Comparison of ENCODE assay signal across 21 cellular contexts in the genomic region with DNA sequence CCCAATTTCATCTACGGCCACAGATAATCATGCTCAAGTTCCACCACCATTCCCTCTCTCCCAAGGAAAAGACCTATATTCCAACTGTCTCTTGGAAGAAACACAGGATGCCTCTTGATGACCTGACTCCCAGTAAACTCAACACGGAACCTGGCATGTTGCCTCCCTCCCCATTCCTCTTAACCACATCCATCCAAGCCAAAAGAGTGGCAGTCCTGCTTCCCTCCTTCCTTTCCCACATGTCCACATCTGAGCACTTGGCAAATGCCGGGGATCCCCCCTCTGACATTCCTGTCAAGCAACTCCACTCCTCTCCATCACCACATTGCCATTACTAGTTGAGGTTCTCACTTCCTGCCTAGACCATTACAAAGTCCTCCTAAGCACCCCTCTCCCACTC. TPM values are rescaled to one million over a fixed set of nuclear protein-coding genes. Genes with fewer than 3 reads are reported as not detected.
DNase-seq lines count a peak whose midpoint lies in the region; ATAC-seq and TF ChIP-seq lines count a peak whose summit lies in the region.
"Had no signal": no experiment of that assay in that cellular context is flagged by ENCODE, and none has a peak within 500 bp of the region (broad histone marks: within the 10 kb centered on the region; RNA-seq: fewer than 3 reads in every experiment).

No MANE protein-coding gene starts in this region.

- BruUV-seq in MCF 10A (replicated peaks; lab: Mats Ljungman, UMichigan) (no TSS peak), mammary epithelial cell (replicated peaks; lab: Mats Ljungman, UMichigan) (no TSS peak), PC-3 (replicated peaks; lab: Mats Ljungman, UMichigan) (no TSS peak)

- no peaks in the 10 kb centered on the region for H4K20me1 ChIP-seq in mammary epithelial cell (ENCODE audit: insufficient read depth, low read length)
- no peaks in the 10 kb centered on the region for H4K20me1 ChIP-seq in PC-3 (ENCODE audit: low read length)
- H4K20me1 ChIP-seq: BLaER1 treated with 17β-estradiol and CSF1 and Interleukin-3, amounts not matched to agents 10 nM and 100 nM had no signal

- in situ Hi-C loops in mammary epithelial cell (cut with MboI; ENCODE audit: low sequenced_read_pairs in 2 of 2) = no loop called here

- peak overlapping the region; percentile 5 for H3K27ac Mint-ChIP-seq in MCF 10A (ENCODE audit: low read depth, unreplicated experiment)
- H3K27ac Mint-ChIP-seq: CD14-positive monocyte; CD4-positive, alpha-beta memory T cell; GM23338; H9 had no signal

- H3K9me3 ChIP-seq in mammary epithelial cell (replicated peaks; ENCODE audit: insufficient read depth, low read length) (no peaks in the 10 kb centered on the region), PC-3 (ENCODE audit: low read length) (no peaks in the 10 kb centered on the region)
- H3K9me3 ChIP-seq: BE2C had no signal

- H3F3A ChIP-seq in PC-3 (ENCODE audit: low read length, unreplicated experiment) = no peaks in the 10 kb centered on the region

- DNase-seq in MCF 10A (ENCODE audit: unreplicated experiment) (no peak), mammary epithelial cell (no peak), HT1080 (ENCODE audit: low read depth) (peak; percentile 60), NCI-H226 (peak; percentile 14), myocyte (ENCODE audit: low read depth) (peak; percentile 20), PC-3 (no peak), NCI-H82 treated with DMSO at 0.1 percent for 48 hours (lab: John Stamatoyannopoulos, UW; ENCODE audit: unreplicated experiment) (no peak), SW480 (ENCODE audit: low spot score) (no peak)
- DNase-seq: AML-193; BE2C; Calu3; CD4-positive, alpha-beta memory T cell; COR-L47; DMS53; DMS79 treated with DMSO at 0.1 percent for 48 hours; H9 had no signal

- ATAC-seq in PC-3 = no peak
- ATAC-seq: GM23338, HCT116 had no signal

- no peaks in the 10 kb centered on the region for H3K4me1 ChIP-seq in mammary epithelial cell (ENCODE audit: insufficient read depth, low read length)
- no peaks in the 10 kb centered on the region for H3K4me1 ChIP-seq in PC-3 (ENCODE audit: insufficient read depth, low read length)
- H3K4me1 ChIP-seq: BE2C; BLaER1 treated with 17β-estradiol and CSF1 and Interleukin-3, amounts not matched to agents 10 nM and 100 nM had no signal

- H3K27me3 Mint-ChIP-seq in MCF 10A (ENCODE audit: insufficient read depth, unreplicated experiment) = no peaks in the 10 kb centered on the region
- H3K27me3 Mint-ChIP-seq: CD4-positive, alpha-beta memory T cell had no signal

- H3K36me3 ChIP-seq in mammary epithelial cell (ENCODE audit: insufficient read depth, low read length) (no peaks in the 10 kb centered on the region), PC-3 (ENCODE audit: low read depth, low read length) (no peaks in the 10 kb centered on the region)
- H3K36me3 ChIP-seq: BE2C had no signal

- peaks cover 48% of the 10 kb centered on the region for H3K36me3 Mint-ChIP-seq in MCF 10A (ENCODE audit: insufficient read depth, unreplicated experiment)
- H3K36me3 Mint-ChIP-seq: CD4-positive, alpha-beta memory T cell had no signal

- no peak overlapping the region for H3K4me3 ChIP-seq in mammary epithelial cell (replicated peaks in 1 of 3; ENCODE audit: insufficient read depth in 1 of 3, low read depth in 2 of 3, low read length in 3 of 3)
- H3K4me3 ChIP-seq in PC-3 (ENCODE audit: low read length) = no peak overlapping the region
- H3K4me3 ChIP-seq: BLaER1 treated with 17β-estradiol and CSF1 and Interleukin-3, amounts not matched to agents 10 nM and 100 nM; GM23338 had no signal

- no peaks in the 10 kb centered on the region for H3K79me2 ChIP-seq in mammary epithelial cell (ENCODE audit: insufficient read depth, low read length)
- no peaks in the 10 kb centered on the region for H3K79me2 ChIP-seq in PC-3 (ENCODE audit: low read length)

- H3K9me2 ChIP-seq in PC-3 (replicated peaks; ENCODE audit: low read length) = no peaks in the 10 kb centered on the region

- TF ChIP-seq CTCF in MCF 10A (IDR thresholded peaks at IDR 0.05; ENCODE audit: unreplicated experiment) (no peak), mammary epithelial cell (conservative IDR thresholded peaks at IDR 0.05 in 1 of 2, IDR thresholded peaks at IDR 0.05 in 1 of 2; ENCODE audit: extremely low read depth in 1 of 2, insufficient read depth in 1 of 2, low read depth in 1 of 2, low read length in 2 of 2) (no peak), PC-3 (conservative IDR thresholded peaks at IDR 0.05; ENCODE audit: low read depth, low read length) (no peak)

- H3K27ac ChIP-seq in mammary epithelial cell (ENCODE audit: insufficient read depth, low read depth, low read length) (no peak overlapping the region), PC-3 (ENCODE audit: low read length) (no peak overlapping the region)
- H3K27ac ChIP-seq: 22Rv1; BLaER1 treated with 17β-estradiol and CSF1 and Interleukin-3, amounts not matched to agents 10 nM and 100 nM had no signal

- CTCF ChIA-PET in MCF 10A (lab: Yijun Ruan, JAX) = no interaction called here
- CTCF ChIA-PET in mammary epithelial cell (lab: Charles Lee; ENCODE audit: low non-redundant PET) = no interaction called here
- CTCF ChIA-PET in PC-3 (lab: Charles Lee) = no interaction called here

- WGBS in mammary epithelial cell (ENCODE audit: low coverage, missing lambda C conversion rate) = 40% methylated on average over 2 of the region's 3 CpGs

- no peak overlapping the region for H3K4me3 Mint-ChIP-seq in MCF 10A (ENCODE audit: unreplicated experiment)
- H3K4me3 Mint-ChIP-seq: CD14-positive monocyte; CD4-positive, alpha-beta memory T cell; GM23338; H9 had no signal

- H3K9ac ChIP-seq in mammary epithelial cell (ENCODE audit: insufficient read depth, low read length) = no peak overlapping the region
- H3K9ac ChIP-seq in PC-3 (ENCODE audit: low read length) = no peak overlapping the region
- H3K9ac ChIP-seq: BLaER1 treated with 17β-estradiol and CSF1 and Interleukin-3, amounts not matched to agents 10 nM and 100 nM had no signal

- intact Hi-C loops in MCF 10A (cut with micrococcal nuclease) = no loop called here
- intact Hi-C loops in mammary epithelial cell (cut with micrococcal nuclease) = no loop called here
- intact Hi-C loops in PC-3 (cut with micrococcal nuclease) = no loop called here

- H3K9me3 Mint-ChIP-seq in MCF 10A (ENCODE audit: unreplicated experiment) = peaks cover 17% of the 10 kb centered on the region
- H3K9me3 Mint-ChIP-seq: GM23338 had no signal

- H3K27me3 ChIP-seq in mammary epithelial cell (ENCODE audit: insufficient read depth, low read length) (no peaks in the 10 kb centered on the region), PC-3 (ENCODE audit: low read length) (peaks cover 16% of the 10 kb centered on the region; the same call in 1 of the 2 replicates)
- H3K27me3 ChIP-seq: BE2C; BLaER1 treated with 17β-estradiol and CSF1 and Interleukin-3, amounts not matched to agents 10 nM and 100 nM had no signal

- H2AFZ ChIP-seq in mammary epithelial cell (ENCODE audit: low read depth, low read length) = no peak overlapping the region
- H2AFZ ChIP-seq in PC-3 (ENCODE audit: low read length) = no peak overlapping the region
- H2AFZ ChIP-seq: GM23338 had no signal

- no peak overlapping the region for H3K4me2 ChIP-seq in mammary epithelial cell (ENCODE audit: insufficient read depth, low read depth, low read length)
- H3K4me2 ChIP-seq in PC-3 (ENCODE audit: low read length) = no peak overlapping the region
- H3K4me2 ChIP-seq: BLaER1 treated with 17β-estradiol and CSF1 and Interleukin-3, amounts not matched to agents 10 nM and 100 nM; GM23338 had no signal

- POLR2A ChIA-PET in MCF 10A (lab: Yijun Ruan, JAX) (no interaction called here), PC-3 (lab: Charles Lee; ENCODE audit: unreplicated experiment) (no interaction called here)

- dilution Hi-C loops in mammary epithelial cell (cut with HindIII; ENCODE audit: low sequenced_read_pairs) = no loop called here

- H3K4me1 Mint-ChIP-seq in MCF 10A (ENCODE audit: insufficient read depth, unreplicated experiment) = peaks cover 7% of the 10 kb centered on the region
- H3K4me1 Mint-ChIP-seq: CD14-positive monocyte; CD4-positive, alpha-beta memory T cell; GM23338; H9 had no signal

RNA-seq across cellular contexts. Expression of a gene that starts 49.4 kb away (rescaled TPM):
- 123 and 211 TPM in 2 replicates for total RNA-seq in MCF 10A (2022)
- total RNA-seq in mammary epithelial cell = 1 to 10 TPM in 1 of 2 donors, under 1 TPM in 1; 0.52 to 1.2 TPM
- 1.3 TPM for polyA plus RNA-seq in mammary epithelial cell
- not detected for polyA minus RNA-seq in mammary epithelial cell
- 4.4 and 4.6 TPM in 2 replicates for total RNA-seq in HT1080 (2014; rRNA removed; shearing (Covaris generic))
- polyA plus RNA-seq in HT1080 (2015; cell fraction: cytosol; rRNA removed) = 6.1 and 6.8 TPM in 2 replicates
- polyA plus RNA-seq in HT1080 (2015; cell fraction: nucleus; rRNA removed) = 1.9 and 2.0 TPM in 2 replicates
- 8.5 and 9.0 TPM in 2 replicates for total RNA-seq in myocyte
- polyA plus RNA-seq in myocyte (2012) = 30.6 TPM
- total RNA-seq in PC-3 (2014; rRNA removed) = 0.84 and 1.8 TPM in 2 replicates
- polyA plus RNA-seq: CD4-positive, alpha-beta memory T cell had no signal

Comparison
In these comparisons a context has a peak if more than half of its experiments do, and no peak if none do; other contexts are left out.
1. RNA of a gene that starts 49.4 kb away (total RNA-seq): 123 to 211 TPM in MCF 10A; 8.5 to 9.0 TPM in myocyte, 4.4 to 4.6 TPM in HT1080, 0.52 to 1.2 TPM in mammary epithelial cell and 0.84 to 1.8 TPM in PC-3; every median in the first group is over 10 times any median in the second.
2. DNase-seq: peak in HT1080 (single experiment), NCI-H226 (single experiment) and myocyte (single experiment); none in MCF 10A (single experiment), mammary epithelial cell (single experiment), PC-3 (single experiment), NCI-H82 treated with DMSO at 0.1 percent for 48 hours (single experiment) and SW480 (single experiment).